18 cellular contexts compared by ENCODE assay signal in genomic region chr9:95071450-95071849, GRCh38.
"Had no signal": no experiment of that assay in that cellular context is flagged by ENCODE, and none has a peak within 500 bp of the region (broad histone marks: within the 10 kb centered on the region; RNA-seq: fewer than 3 reads in every experiment).

No MANE protein-coding gene starts in this region.

- H3K9me3 ChIP-seq: colonic mucosa, mucosa of descending colon, neutrophil had no signal

- H3K4me1 Mint-ChIP-seq: naive thymus-derived CD8-positive, alpha-beta T cell had no signal

- H3K27ac Mint-ChIP-seq: naive thymus-derived CD8-positive, alpha-beta T cell; T-helper 2 cell treated with Interferon-gamma antibody and Interleukin-4, amounts not matched to agents 5 μg/mL and 100 μg/mL, for 36 hours had no signal

- H3K27me3 ChIP-seq: colonic mucosa, neutrophil had no signal

- H3K27me3 Mint-ChIP-seq: naive thymus-derived CD8-positive, alpha-beta T cell; progenitor cell of endocrine pancreas had no signal

- DNase-seq: activated CD4-positive, alpha-beta T cell treated with anti-CD3 and anti-CD28 coated beads, Interleukin-2, amount 50 U/mL, for 4 hours; activated CD4-positive, CD25-positive, alpha-beta regulatory T cell treated with anti-CD3 and anti-CD28 coated beads, Interleukin-2, amount 50 U/mL, for 72 hours; activated effector memory CD4-positive, alpha-beta T cell treated with Interleukin-2 at 50 U/mL for 16 hours; activated T-cell treated with anti-CD3 and anti-CD28 coated beads, Interleukin-2, amount 50 U/mL, for 1 hour; amniotic stem cell; colonic mucosa; effector CD8-positive, alpha-beta T cell; naive thymus-derived CD8-positive, alpha-beta T cell; SIG-M5; stimulated activated CD4-positive, alpha-beta T cell treated with anti-CD3 and anti-CD28 coated beads, Interleukin-4, amount 100 ng/mL, for 1 hour; stimulated activated CD8-positive, alpha-beta memory T cell treated with anti-CD3 and anti-CD28 coated beads, Interleukin-4, amount 100 ng/mL, for 48 hours; stimulated activated naive CD8-positive, alpha-beta T cell treated with anti-CD3 and anti-CD28 coated beads, Interleukin-15, Interleukin-2, amounts not matched to agents 100 U/mL and 50 U/mL, for 24 hours; trophoblast cell had no signal

- ATAC-seq: activated naive CD4-positive, alpha-beta T cell treated with anti-CD3 and anti-CD28 coated beads, Interleukin-2, amount 50 U/mL, for 72 hours; mucosa of descending colon; naive thymus-derived CD8-positive, alpha-beta T cell; stimulated activated naive CD8-positive, alpha-beta T cell treated with anti-CD3 and anti-CD28 coated beads, Interleukin-15, Interleukin-2, amounts not matched to agents 100 U/mL and 50 U/mL, for 24 hours had no signal

- H3K27ac ChIP-seq: colonic mucosa, neutrophil had no signal

- H3K4me3 ChIP-seq: colonic mucosa, mucosa of descending colon had no signal

- H3K36me3 ChIP-seq: colonic mucosa, neutrophil had no signal

- H3K9me3 Mint-ChIP-seq: activated naive CD4-positive, alpha-beta T cell treated with anti-CD3 and anti-CD28 coated beads, Interleukin-2, amount 50 U/mL, for 72 hours; naive thymus-derived CD8-positive, alpha-beta T cell; T-helper 2 cell treated with Interferon-gamma antibody and Interleukin-4, amounts not matched to agents 5 μg/mL and 100 μg/mL, for 36 hours had no signal

- H3K36me3 Mint-ChIP-seq: activated naive CD4-positive, alpha-beta T cell treated with anti-CD3 and anti-CD28 coated beads, Interleukin-2, amount 50 U/mL, for 72 hours had no signal

- H3K4me3 Mint-ChIP-seq: naive thymus-derived CD8-positive, alpha-beta T cell; T-helper 2 cell treated with Interferon-gamma antibody and Interleukin-4, amounts not matched to agents 5 μg/mL and 100 μg/mL, for 36 hours had no signal
